Comparison of ENCODE assay signal across 19 cellular contexts in the genomic region with DNA sequence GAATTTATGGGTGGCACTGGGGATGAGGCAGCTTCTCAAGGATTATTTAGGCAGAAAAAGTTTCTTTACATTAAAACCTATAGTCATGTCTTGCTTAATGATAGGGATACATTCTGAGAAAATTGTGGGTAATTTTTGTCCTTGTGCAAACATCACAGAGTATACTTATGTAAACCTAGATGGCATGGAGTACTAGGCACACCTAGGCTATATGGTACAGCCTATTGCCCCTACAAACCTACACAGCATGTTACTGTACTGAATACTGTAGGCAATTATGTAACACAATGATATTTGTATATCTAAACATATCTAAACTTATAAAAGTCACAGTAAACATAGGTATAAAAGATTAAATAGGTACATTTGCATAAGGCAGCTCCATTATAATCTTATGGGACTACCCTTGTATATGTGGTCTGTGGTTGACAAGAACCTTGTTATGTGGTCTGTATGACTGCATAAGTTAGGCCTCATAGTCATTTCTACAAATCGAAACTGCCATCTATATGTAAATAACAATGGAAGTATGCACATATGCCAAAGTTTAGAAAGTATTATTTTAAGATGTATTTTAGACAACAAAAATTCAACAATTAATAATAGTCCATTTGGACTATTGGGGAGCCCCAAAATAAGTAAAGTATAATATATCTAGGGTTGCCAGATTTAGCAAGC.
DNase-seq lines count a peak whose midpoint lies in the region; ATAC-seq, FAIRE-seq and TF ChIP-seq lines count a peak whose summit lies in the region.
"Had no signal": no experiment of that assay in that cellular context is flagged by ENCODE, and none has a peak within 500 bp of the region (broad histone marks: within the 10 kb centered on the region; RNA-seq: fewer than 3 reads in every experiment).

No MANE protein-coding gene starts in this region.

- H3K27ac ChIP-seq in MM.1S (ENCODE audit: low read length) (no peak overlapping the region), colonic mucosa (no peak overlapping the region)
- H3K27ac ChIP-seq: dorsolateral prefrontal cortex, lower lobe of right lung, neutrophil, thoracic aorta had no signal

- H3K27ac Mint-ChIP-seq in natural killer cell: peak overlapping the region; percentile 76 to 79
- no peak overlapping the region for H3K27ac Mint-ChIP-seq in Caco-2 (ENCODE audit: unreplicated experiment)

- H3K4me3 Mint-ChIP-seq in natural killer cell (no peak overlapping the region), Caco-2 (ENCODE audit: unreplicated experiment) (no peak overlapping the region)

- no peaks in the 10 kb centered on the region for H3K4me1 ChIP-seq in MM.1S (ENCODE audit: low read length)
- H3K4me1 ChIP-seq in colonic mucosa: no peaks in the 10 kb centered on the region
- no peaks in the 10 kb centered on the region for H3K4me1 ChIP-seq in Caco-2
- H3K4me1 ChIP-seq: lower lobe of right lung had no signal

- H3K27me3 ChIP-seq in MM.1S (replicated peaks; ENCODE audit: insufficient read depth, low read length): no peaks in the 10 kb centered on the region
- H3K27me3 ChIP-seq in colonic mucosa: no peaks in the 10 kb centered on the region
- H3K27me3 ChIP-seq in Caco-2 (replicated peaks; ENCODE audit: control insufficient read depth, insufficient read depth, low read length): no peaks in the 10 kb centered on the region
- H3K27me3 ChIP-seq: dorsolateral prefrontal cortex, neutrophil had no signal

- DNase-seq in NCI-H146 (lab: John Stamatoyannopoulos, UW) (peak; percentile 12), NCI-H146 treated with DMSO at 0.1 percent for 48 hours (lab: John Stamatoyannopoulos, UW; ENCODE audit: unreplicated experiment) (no peak), MM.1S (peak; percentile 23), natural killer cell (no peak), colonic mucosa (no peak), Caco-2 (no peak), D721Med (ENCODE audit: insufficient read length, low spot score) (no peak)
- DNase-seq: 8988T, anterior cingulate cortex, dorsolateral prefrontal cortex, GDM1, lower lobe of right lung, NCI-H1105 treated with DMSO at 0.1 percent for 48 hours, NCI-H524 treated with DMSO at 0.1 percent for 48 hours had no signal

- H3K36me3 ChIP-seq in MM.1S (replicated peaks; ENCODE audit: insufficient read depth, low read length) (no peaks in the 10 kb centered on the region), colonic mucosa (no peaks in the 10 kb centered on the region), Caco-2 (ENCODE audit: control insufficient read depth, insufficient read depth, low read length) (no peaks in the 10 kb centered on the region)
- H3K36me3 ChIP-seq: lower lobe of right lung, neutrophil, thoracic aorta had no signal

- H2AFZ ChIP-seq in MM.1S (ENCODE audit: low read length): no peak overlapping the region

- CTCF ChIA-PET in Caco-2 (lab: Charles Lee): no interaction called here

- POLR2A ChIA-PET in Caco-2 (lab: Charles Lee): no interaction called here

- no TSS peak for BruUV-seq in Caco-2 (replicated peaks; lab: Mats Ljungman, UMichigan)

- H3K9me3 ChIP-seq in MM.1S (replicated peaks; ENCODE audit: insufficient read depth, low read length): no peaks in the 10 kb centered on the region
- H3K9me3 ChIP-seq in colonic mucosa: no peaks in the 10 kb centered on the region
- H3K9me3 ChIP-seq in Caco-2: no peaks in the 10 kb centered on the region
- H3K9me3 ChIP-seq: lower lobe of right lung, neutrophil, thoracic aorta had no signal

- TF ChIP-seq CTCF in MM.1S (IDR thresholded peaks at IDR 0.05; ENCODE audit: low read length) (no peak), natural killer cell (IDR thresholded peaks at IDR 0.05) (no peak), colonic mucosa (IDR thresholded peaks at IDR 0.05) (no peak), Caco-2 (IDR thresholded peaks at IDR 0.05; ENCODE audit: insufficient read depth in 1 of 2, low read depth in 1 of 2, low read length in 1 of 2, severe bottlenecking in 1 of 2, unreplicated experiment in 1 of 2) (no peak), D721Med (IDR thresholded peaks at IDR 0.05; ENCODE audit: insufficient read depth, missing control alignments) (no peak)

- no peak overlapping the region for H3K9ac ChIP-seq in MM.1S (ENCODE audit: low read length)
- no peak overlapping the region for H3K9ac ChIP-seq in colonic mucosa (ENCODE audit: low read depth in 2 of 2, low read length in 2 of 2)

- H3K9me2 ChIP-seq in MM.1S (replicated peaks; ENCODE audit: insufficient read depth, low read length): no peaks in the 10 kb centered on the region

- intact Hi-C loops in natural killer cell (cut with micrococcal nuclease) (loop anchor here (2.0 kb wide), 2 partner anchors 16 to 78 kb away; no protein-coding TSS in a partner anchor), colonic mucosa (cut with DNase I) (no loop called here), Caco-2 (cut with micrococcal nuclease; ENCODE audit: unreplicated experiment) (no loop called here)

- no peaks in the 10 kb centered on the region for H3K36me3 Mint-ChIP-seq in natural killer cell
- no peaks in the 10 kb centered on the region for H3K36me3 Mint-ChIP-seq in Caco-2 (ENCODE audit: insufficient read depth, unreplicated experiment)

- H3K4me1 Mint-ChIP-seq in natural killer cell (peaks cover 49 to 51% of the 10 kb centered on the region in 2 donors), Caco-2 (ENCODE audit: low read depth, unreplicated experiment) (peaks cover 8% of the 10 kb centered on the region)

- H3K4me3 ChIP-seq in MM.1S (ENCODE audit: low read length) (no peak overlapping the region), colonic mucosa (no peak overlapping the region), Caco-2 (ENCODE audit: low read depth, low read length) (no peak overlapping the region)
- H3K4me3 ChIP-seq: dorsolateral prefrontal cortex, lower lobe of right lung, thoracic aorta had no signal

- H3K9me3 Mint-ChIP-seq in natural killer cell (no peaks in the 10 kb centered on the region), Caco-2 (ENCODE audit: unreplicated experiment) (no peaks in the 10 kb centered on the region)
- H3K9me3 Mint-ChIP-seq: CD8-positive, alpha-beta memory T cell had no signal

- H3K27me3 Mint-ChIP-seq in natural killer cell (ENCODE audit: low read depth in 2 of 2): no peaks in the 10 kb centered on the region
- H3K27me3 Mint-ChIP-seq in Caco-2 (ENCODE audit: insufficient read depth, unreplicated experiment): no peaks in the 10 kb centered on the region
- H3K27me3 Mint-ChIP-seq: CD8-positive, alpha-beta memory T cell had no signal

- no peaks in the 10 kb centered on the region for H3F3A ChIP-seq in MM.1S (ENCODE audit: insufficient read depth, low read length)

- ATAC-seq in HG02759 (IDR thresholded peaks at IDR 0.05; ENCODE audit: unreplicated experiment) (peak; percentile 54), natural killer cell (peak; percentile 81 to 94 (median 90))
- ATAC-seq: HepG2 had no signal

- no peaks in the 10 kb centered on the region for H4K20me1 ChIP-seq in MM.1S (ENCODE audit: insufficient read depth, low read length)

- no peaks in the 10 kb centered on the region for H3K79me2 ChIP-seq in MM.1S (ENCODE audit: low read length)

- no peak overlapping the region for H3K4me2 ChIP-seq in MM.1S (ENCODE audit: low read depth, low read length)

- FAIRE-seq in D721Med (lab: Jason Lieb, UNC): no peak
- FAIRE-seq: HepG2 had no signal

Comparison
In these comparisons a context has a peak if more than half of its experiments do, and no peak if none do; other contexts are left out.
1. DNase-seq: peak in NCI-H146 (single experiment) and MM.1S (single experiment); none in NCI-H146 treated with DMSO at 0.1 percent for 48 hours (single experiment), natural killer cell (single experiment), colonic mucosa (single experiment), Caco-2 (0 of 2) and D721Med (single experiment).